ENCODE assay signal across 9 cellular contexts in the genomic region with DNA sequence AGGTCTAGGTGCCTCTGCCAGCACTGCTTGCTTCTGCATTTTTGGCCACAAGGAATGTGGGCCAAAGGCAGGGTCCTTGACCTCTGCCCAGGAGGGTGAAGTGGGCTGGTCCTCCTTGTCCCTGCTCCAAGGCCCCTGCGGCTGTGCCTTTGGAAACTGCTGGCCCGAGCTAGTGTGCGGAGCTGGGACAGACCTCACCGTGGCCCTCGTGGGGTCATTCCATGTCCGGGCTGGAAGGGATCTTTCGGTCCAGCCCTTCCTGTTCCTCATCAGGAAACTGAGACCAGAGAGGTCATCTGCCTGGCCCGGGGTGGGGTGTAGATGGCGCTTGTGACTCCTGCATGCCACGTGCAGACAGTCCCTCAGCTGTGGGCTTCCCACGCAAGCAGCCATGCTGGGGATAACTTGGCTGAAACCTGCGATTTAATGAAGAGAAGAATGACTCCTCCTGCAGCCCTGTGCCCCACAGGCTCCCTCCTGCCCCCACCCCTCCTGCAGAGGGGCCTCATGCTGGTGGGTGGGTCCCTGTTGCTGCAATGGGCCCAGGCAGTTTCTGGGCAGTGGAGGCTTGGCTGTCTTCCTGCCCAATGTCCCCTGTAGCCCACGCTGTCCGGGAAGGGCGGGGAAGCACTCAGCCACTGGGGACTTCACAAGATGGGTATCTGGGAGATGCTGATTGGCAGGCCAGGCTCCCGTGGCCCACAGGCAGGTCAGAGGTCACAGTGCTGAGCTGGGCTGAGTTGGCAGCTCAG.
A peak's percentile ranks its signal among the peaks of the same experiment; 100 is the strongest.
DNase-seq lines count a peak whose midpoint lies in the region; ATAC-seq lines count a peak whose summit lies in the region.
"Had no signal": no experiment of that assay in that cellular context is flagged by ENCODE, and none has a peak within 500 bp of the region (broad histone marks: within the 10 kb centered on the region; RNA-seq: fewer than 3 reads in every experiment).

No MANE protein-coding gene starts in this region.

- H3K4me3 Mint-ChIP-seq in natural killer cell treated with Interleukin-12 subunit alpha and Interleukin-12 subunit beta and Interleukin-15 and Interleukin-18, amount 100 ng/mL, for 72 hours, result no peak overlapping the region

- intact Hi-C loops in Right ventricle myocardium inferior (cut with DNase I), result loop anchor here (5.0 kb wide), 1 partner anchor 36 kb away; no protein-coding TSS in a partner anchor
- intact Hi-C loops in cardiac septum (cut with DNase I), result no loop called here

- DNase-seq in Right ventricle myocardium inferior (ENCODE audit: missing footprints), result no peak
- no peak for DNase-seq in cardiac septum (ENCODE audit: low spot score)
- no peak for DNase-seq in natural killer cell treated with Interleukin-12 subunit alpha and Interleukin-12 subunit beta and Interleukin-15 and Interleukin-18, amount 100 ng/mL, for 72 hours (ENCODE audit: low spot score)
- no peak for DNase-seq in NCI-H1930 (lab: John Stamatoyannopoulos, UW)
- DNase-seq: SHP77 treated with DMSO at 0.1 percent for 48 hours had no signal

- H3K27ac Mint-ChIP-seq in natural killer cell treated with Interleukin-12 subunit alpha and Interleukin-12 subunit beta and Interleukin-15 and Interleukin-18, amount 100 ng/mL, for 72 hours, result peak overlapping the region; percentile 59 to 71

- H3K27me3 Mint-ChIP-seq in natural killer cell treated with Interleukin-12 subunit alpha and Interleukin-12 subunit beta and Interleukin-15 and Interleukin-18, amount 100 ng/mL, for 72 hours, result no peaks in the 10 kb centered on the region

- no peaks in the 10 kb centered on the region for H3K9me3 Mint-ChIP-seq in natural killer cell treated with Interleukin-12 subunit alpha and Interleukin-12 subunit beta and Interleukin-15 and Interleukin-18, amount 100 ng/mL, for 72 hours

- no peaks in the 10 kb centered on the region for H3K36me3 Mint-ChIP-seq in natural killer cell treated with Interleukin-12 subunit alpha and Interleukin-12 subunit beta and Interleukin-15 and Interleukin-18, amount 100 ng/mL, for 72 hours

- ATAC-seq in Right ventricle myocardium inferior (peak; percentile 5), esophagus mucosa (peak; percentile 6), GM21526 (IDR thresholded peaks at IDR 0.05; ENCODE audit: low FRiP score, unreplicated experiment) (no peak), GM18873 (IDR thresholded peaks at IDR 0.05; ENCODE audit: low FRiP score, unreplicated experiment) (no peak), HG03159 (IDR thresholded peaks at IDR 0.05; ENCODE audit: unreplicated experiment) (no peak)
- ATAC-seq in natural killer cell treated with Interleukin-12 subunit alpha and Interleukin-12 subunit beta and Interleukin-15 and Interleukin-18, amount 100 ng/mL, for 72 hours, result peak; percentile 19 to 64

- H3K4me1 Mint-ChIP-seq in natural killer cell treated with Interleukin-12 subunit alpha and Interleukin-12 subunit beta and Interleukin-15 and Interleukin-18, amount 100 ng/mL, for 72 hours (ENCODE audit: low read depth in 2 of 2), result peaks cover 54 to 60% of the 10 kb centered on the region in 2 donors

Comparison
In these comparisons a context has a peak if more than half of its experiments do, and no peak if none do; other contexts are left out.
1. ATAC-seq: peak in Right ventricle myocardium inferior (single experiment), esophagus mucosa (single experiment) and natural killer cell treated with Interleukin-12 subunit alpha and Interleukin-12 subunit beta and Interleukin-15 and Interleukin-18, amount 100 ng/mL, for 72 hours (2 of 2); none in GM21526 (single experiment), GM18873 (single experiment) and HG03159 (single experiment).